In genomic region chr15:29756358-29757267, GRCh38 we compare ENCODE assay signal across 1 cellular context.
TF ChIP-seq lines count a peak whose summit lies in the region.

No MANE protein-coding gene starts in this region.

TF ChIP-seq in A549, 52 proteins besides CTCF, POLR2A, EP300 and RAD21 (continued from another document):
- TF ChIP-seq, protein P1, sequence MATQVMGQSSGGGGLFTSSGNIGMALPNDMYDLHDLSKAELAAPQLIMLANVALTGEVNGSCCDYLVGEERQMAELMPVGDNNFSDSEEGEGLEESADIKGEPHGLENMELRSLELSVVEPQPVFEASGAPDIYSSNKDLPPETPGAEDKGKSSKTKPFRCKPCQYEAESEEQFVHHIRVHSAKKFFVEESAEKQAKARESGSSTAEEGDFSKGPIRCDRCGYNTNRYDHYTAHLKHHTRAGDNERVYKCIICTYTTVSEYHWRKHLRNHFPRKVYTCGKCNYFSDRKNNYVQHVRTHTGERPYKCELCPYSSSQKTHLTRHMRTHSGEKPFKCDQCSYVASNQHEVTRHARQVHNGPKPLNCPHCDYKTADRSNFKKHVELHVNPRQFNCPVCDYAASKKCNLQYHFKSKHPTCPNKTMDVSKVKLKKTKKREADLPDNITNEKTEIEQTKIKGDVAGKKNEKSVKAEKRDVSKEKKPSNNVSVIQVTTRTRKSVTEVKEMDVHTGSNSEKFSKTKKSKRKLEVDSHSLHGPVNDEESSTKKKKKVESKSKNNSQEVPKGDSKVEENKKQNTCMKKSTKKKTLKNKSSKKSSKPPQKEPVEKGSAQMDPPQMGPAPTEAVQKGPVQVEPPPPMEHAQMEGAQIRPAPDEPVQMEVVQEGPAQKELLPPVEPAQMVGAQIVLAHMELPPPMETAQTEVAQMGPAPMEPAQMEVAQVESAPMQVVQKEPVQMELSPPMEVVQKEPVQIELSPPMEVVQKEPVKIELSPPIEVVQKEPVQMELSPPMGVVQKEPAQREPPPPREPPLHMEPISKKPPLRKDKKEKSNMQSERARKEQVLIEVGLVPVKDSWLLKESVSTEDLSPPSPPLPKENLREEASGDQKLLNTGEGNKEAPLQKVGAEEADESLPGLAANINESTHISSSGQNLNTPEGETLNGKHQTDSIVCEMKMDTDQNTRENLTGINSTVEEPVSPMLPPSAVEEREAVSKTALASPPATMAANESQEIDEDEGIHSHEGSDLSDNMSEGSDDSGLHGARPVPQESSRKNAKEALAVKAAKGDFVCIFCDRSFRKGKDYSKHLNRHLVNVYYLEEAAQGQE (IDR thresholded peaks at IDR 0.05) = no peak
- TF ChIP-seq PBX3 (IDR thresholded peaks at IDR 0.05) (no peak), TFCP2L1 (CRISPR knock-in tag; IDR thresholded peaks at IDR 0.05) (no peak), ESRRA (IDR thresholded peaks at IDR 0.05; ENCODE audit: borderline replicate concordance, low read length) (no peak)
- TF ChIP-seq, protein P2, sequence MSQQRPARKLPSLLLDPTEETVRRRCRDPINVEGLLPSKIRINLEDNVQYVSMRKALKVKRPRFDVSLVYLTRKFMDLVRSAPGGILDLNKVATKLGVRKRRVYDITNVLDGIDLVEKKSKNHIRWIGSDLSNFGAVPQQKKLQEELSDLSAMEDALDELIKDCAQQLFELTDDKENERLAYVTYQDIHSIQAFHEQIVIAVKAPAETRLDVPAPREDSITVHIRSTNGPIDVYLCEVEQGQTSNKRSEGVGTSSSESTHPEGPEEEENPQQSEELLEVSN (IDR thresholded peaks at IDR 0.05; ENCODE audit: borderline replicate concordance, low read depth) = no peak
TF ChIP-seq in A549: peak in this region for 0.
